In genomic region chr1:209416009-209416408, GRCh38 we compare ENCODE assay signal across 15 cellular contexts.
DNase-seq lines count a peak whose midpoint lies in the region; TF ChIP-seq lines count a peak whose summit lies in the region.
"Had no signal": no experiment of that assay in that cellular context is flagged by ENCODE, and none has a peak within 500 bp of the region (broad histone marks: within the 10 kb centered on the region; RNA-seq: fewer than 3 reads in every experiment).

No MANE protein-coding gene starts in this region.

- H3K79me1 ChIP-seq in mesenchymal stem cell (replicated peaks; ENCODE audit: low read length, poor library complexity, severe bottlenecking): no peaks in the 10 kb centered on the region

- H2BK12ac ChIP-seq in mesenchymal stem cell (ENCODE audit: low read length in 2 of 2): no peak overlapping the region

- no peak overlapping the region for H3K14ac ChIP-seq in mesenchymal stem cell (ENCODE audit: low read length in 2 of 2)

- H3K4me3 ChIP-seq in AG04450 (ENCODE audit: low read depth, low read length) (no peak overlapping the region), astrocyte of the spinal cord (ENCODE audit: low read depth, low read length) (no peak overlapping the region), mesenchymal stem cell (ENCODE audit: insufficient read depth in 1 of 2, low read depth in 1 of 2, low read length in 2 of 2) (no peak overlapping the region), left ventricle myocardium inferior (no peak overlapping the region)
- H3K4me3 ChIP-seq: transverse colon had no signal

- CTCF ChIA-PET in AG04450 (lab: Charles Lee): interaction anchor here (0.8 to 2.3 kb wide), 3 partner anchors 26 to 213 kb away, joined by 3 to 11 read pairs (median 4); no protein-coding TSS in a partner anchor

- no peaks in the 10 kb centered on the region for H3K36me3 ChIP-seq in mesenchymal stem cell (ENCODE audit: control insufficient read depth in 1 of 2, insufficient read depth in 2 of 2, low read depth in 1 of 2, low read length in 2 of 2)
- no peaks in the 10 kb centered on the region for H3K36me3 ChIP-seq in left ventricle myocardium inferior
- H3K36me3 ChIP-seq: transverse colon had no signal

- peak overlapping the region in 1 of 2 experiments; percentile 44 for H3K18ac ChIP-seq in mesenchymal stem cell (ENCODE audit: low read depth in 1 of 2, low read length in 2 of 2)

- no peak overlapping the region for H3K27ac ChIP-seq in AG04450 (ENCODE audit: low read depth, low read length)
- H3K27ac ChIP-seq in mesenchymal stem cell (ENCODE audit: low read length, poor library complexity, severe bottlenecking): peak overlapping the region; percentile 55
- H3K27ac ChIP-seq in left ventricle myocardium inferior (replicated peaks): no peak overlapping the region
- H3K27ac ChIP-seq: transverse colon, VCaP had no signal

- H3K23ac ChIP-seq in mesenchymal stem cell (ENCODE audit: low read length in 2 of 2): no peak overlapping the region

- H2AK5ac ChIP-seq in mesenchymal stem cell (ENCODE audit: low read length, severe bottlenecking): no peak overlapping the region

- H4K91ac ChIP-seq in mesenchymal stem cell (ENCODE audit: low read length): no peak overlapping the region

- no peak overlapping the region for H3K9ac ChIP-seq in mesenchymal stem cell (ENCODE audit: low read length)

- peak; percentile 42 for DNase-seq in AG04450 (ENCODE audit: low read depth, low spot score)
- peak; percentile 10 for DNase-seq in NCI-H1694 (lab: John Stamatoyannopoulos, UW)
- DNase-seq in astrocyte of the spinal cord (ENCODE audit: low read depth, low spot score): peak; percentile 33
- peak; percentile 60 for DNase-seq in mesenchymal stem cell
- no peak for DNase-seq in G401 (ENCODE audit: low spot score)
- DNase-seq in cardiac septum (ENCODE audit: low spot score): no peak
- no peak for DNase-seq in left ventricle myocardium inferior
- DNase-seq in DMS153 treated with DMSO at 0.1 percent for 48 hours (lab: John Stamatoyannopoulos, UW; ENCODE audit: unreplicated experiment): no peak
- DNase-seq: Calu3, foreskin melanocyte, left cardiac atrium, MV-4-11, NCI-H510A, transverse colon had no signal

- H4K8ac ChIP-seq in mesenchymal stem cell (ENCODE audit: low read length): no peak overlapping the region

- POLR2A ChIA-PET in AG04450 (lab: Yijun Ruan, JAX): no interaction called here

- peaks cover 14% of the 10 kb centered on the region for H3K4me1 ChIP-seq in mesenchymal stem cell (ENCODE audit: control insufficient read depth, insufficient read depth, low read depth, low read length)
- peaks cover 15% of the 10 kb centered on the region for H3K4me1 ChIP-seq in left ventricle myocardium inferior

- intact Hi-C loops in cardiac septum (cut with DNase I): no loop called here
- intact Hi-C loops in left ventricle myocardium inferior (cut with micrococcal nuclease): no loop called here

- no peak overlapping the region for H3K4me2 ChIP-seq in mesenchymal stem cell (ENCODE audit: low read length, poor library complexity, severe bottlenecking)

- no peaks in the 10 kb centered on the region for H3K27me3 ChIP-seq in AG04450 (ENCODE audit: control insufficient read depth, insufficient read depth, low read length)
- peaks cover 0 to 6% of the 10 kb centered on the region in 2 experiments for H3K27me3 ChIP-seq in mesenchymal stem cell (ENCODE audit: control insufficient read depth in 1 of 2, insufficient read depth in 1 of 2, low read length in 2 of 2)
- peaks cover 30% of the 10 kb centered on the region for H3K27me3 ChIP-seq in left ventricle myocardium inferior (ENCODE audit: low read depth)
- H3K27me3 ChIP-seq: transverse colon had no signal

- 0 out of 2 replicates have a peak, but pooled peaks have one; percentile 4 for TF ChIP-seq CTCF in AG04450 (IDR thresholded peaks at IDR 0.05; ENCODE audit: low read depth, low read length)
- no peak for TF ChIP-seq CTCF in astrocyte of the spinal cord (IDR thresholded peaks at IDR 0.05; ENCODE audit: low read depth, low read length)
- TF ChIP-seq CTCF in left ventricle myocardium inferior (IDR thresholded peaks at IDR 0.05; ENCODE audit: borderline replicate concordance): no peak

- WGBS in mesenchymal stem cell: 12% methylated on average over 2 of the region's 2 CpGs

- no peak overlapping the region for H2AFZ ChIP-seq in mesenchymal stem cell (ENCODE audit: low read depth, low read length)

- no peaks in the 10 kb centered on the region for H3K9me3 ChIP-seq in AG04450 (ENCODE audit: control insufficient read depth, insufficient read depth, low read length)
- no peaks in the 10 kb centered on the region for H3K9me3 ChIP-seq in mesenchymal stem cell (ENCODE audit: control insufficient read depth, low read length)
- no peaks in the 10 kb centered on the region for H3K9me3 ChIP-seq in left ventricle myocardium inferior (replicated peaks)
- H3K9me3 ChIP-seq: transverse colon had no signal

- H2BK120ac ChIP-seq in mesenchymal stem cell (ENCODE audit: low read depth, low read length): no peak overlapping the region

- H3K4ac ChIP-seq in mesenchymal stem cell (ENCODE audit: low read depth in 1 of 2, low read length in 2 of 2): no peak overlapping the region

- in situ Hi-C loops in astrocyte of the spinal cord (cut with HindIII; ENCODE audit: low sequenced_read_pairs) (no loop called here), G401 (cut with HindIII; ENCODE audit: low sequenced_read_pairs) (no loop called here)

- no peak overlapping the region for H2BK5ac ChIP-seq in mesenchymal stem cell (ENCODE audit: low read depth, low read length, poor library complexity, severe bottlenecking)

- H2BK15ac ChIP-seq in mesenchymal stem cell (ENCODE audit: low read depth, poor library complexity, severe bottlenecking): peak overlapping the region; percentile 60

Comparison
In these comparisons a context has a peak if more than half of its experiments do, and no peak if none do; other contexts are left out.
1. DNase-seq: peak in AG04450 (single experiment), NCI-H1694 (single experiment), astrocyte of the spinal cord (single experiment) and mesenchymal stem cell (single experiment); none in G401 (single experiment), cardiac septum (single experiment), left ventricle myocardium inferior (single experiment) and DMS153 treated with DMSO at 0.1 percent for 48 hours (single experiment).